In the genomic region with DNA sequence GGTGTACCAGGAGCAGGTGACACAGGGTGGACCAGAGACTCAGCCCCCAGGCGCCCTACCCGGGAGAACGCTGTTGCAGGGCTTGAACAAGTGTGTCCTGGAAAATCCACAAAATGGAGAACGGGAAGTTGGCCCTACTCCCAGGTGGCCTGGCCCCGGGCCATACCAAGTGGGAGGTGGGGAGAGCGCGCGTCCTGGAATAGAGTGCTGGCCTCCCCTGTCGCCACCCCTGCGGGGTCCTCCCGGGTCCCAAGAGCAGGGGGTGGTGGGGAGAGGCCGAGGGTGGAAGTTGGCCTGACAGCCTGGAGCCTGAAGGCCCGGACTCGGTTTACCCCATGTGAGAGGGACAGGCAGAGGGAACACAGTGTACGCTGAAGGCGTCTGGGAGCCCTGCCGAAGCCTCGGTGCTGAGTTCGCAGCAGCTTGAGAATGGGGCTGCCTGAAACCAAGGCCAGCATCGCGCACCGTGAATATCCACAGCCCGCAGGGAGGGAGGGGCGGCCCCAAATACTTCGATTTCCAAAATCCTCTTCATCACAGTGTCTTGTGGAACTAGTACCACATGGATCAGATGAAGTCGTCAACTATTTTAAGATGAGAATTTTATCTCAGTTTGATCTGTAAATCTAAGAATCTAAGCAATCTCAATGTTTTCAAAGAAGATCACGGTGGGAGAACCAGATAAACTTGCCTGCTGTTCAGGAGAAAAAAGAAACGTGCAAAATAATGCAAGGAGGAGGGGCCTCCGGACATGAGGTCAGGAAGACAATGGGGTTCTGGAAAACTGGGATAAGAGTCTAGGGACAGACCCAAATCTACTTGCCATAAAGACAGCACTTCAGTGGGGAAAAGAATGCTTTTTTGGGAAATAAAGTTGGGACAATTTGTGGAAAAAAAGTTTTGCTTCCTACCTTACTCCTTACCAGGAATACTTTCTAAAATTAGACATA, we compare ENCODE assay signal across 1 cellular context.
TF ChIP-seq lines count a peak whose summit lies in the region.

No MANE protein-coding gene starts in this region.

TF ChIP-seq in K562, 482 proteins besides CTCF, POLR2A, EP300 and RAD21 (continues in another document):
- TF ChIP-seq RFX7 (CRISPR knock-in tag; IDR thresholded peaks at IDR 0.05), result no peak
- peak; percentile 56; the same call in 1 of the 2 replicates for TF ChIP-seq ZBTB7A (IDR thresholded peaks at IDR 0.05; ENCODE audit: borderline replicate concordance, control insufficient read depth, low read depth, low read length)
- peak; percentile 36; the same call in 1 of the 2 replicates for TF ChIP-seq RB1 (IDR thresholded peaks at IDR 0.05; ENCODE audit: low read depth)
- TF ChIP-seq, protein P1, sequence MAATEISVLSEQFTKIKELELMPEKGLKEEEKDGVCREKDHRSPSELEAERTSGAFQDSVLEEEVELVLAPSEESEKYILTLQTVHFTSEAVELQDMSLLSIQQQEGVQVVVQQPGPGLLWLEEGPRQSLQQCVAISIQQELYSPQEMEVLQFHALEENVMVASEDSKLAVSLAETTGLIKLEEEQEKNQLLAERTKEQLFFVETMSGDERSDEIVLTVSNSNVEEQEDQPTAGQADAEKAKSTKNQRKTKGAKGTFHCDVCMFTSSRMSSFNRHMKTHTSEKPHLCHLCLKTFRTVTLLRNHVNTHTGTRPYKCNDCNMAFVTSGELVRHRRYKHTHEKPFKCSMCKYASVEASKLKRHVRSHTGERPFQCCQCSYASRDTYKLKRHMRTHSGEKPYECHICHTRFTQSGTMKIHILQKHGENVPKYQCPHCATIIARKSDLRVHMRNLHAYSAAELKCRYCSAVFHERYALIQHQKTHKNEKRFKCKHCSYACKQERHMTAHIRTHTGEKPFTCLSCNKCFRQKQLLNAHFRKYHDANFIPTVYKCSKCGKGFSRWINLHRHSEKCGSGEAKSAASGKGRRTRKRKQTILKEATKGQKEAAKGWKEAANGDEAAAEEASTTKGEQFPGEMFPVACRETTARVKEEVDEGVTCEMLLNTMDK (IDR thresholded peaks at IDR 0.05; ENCODE audit: borderline replicate concordance, insufficient read depth, low read depth, low read length, poor library complexity, severe bottlenecking), result no peak
- TF ChIP-seq ZNF583 (CRISPR knock-in tag; IDR thresholded peaks at IDR 0.05), result 0 out of 2 replicates have a peak, but pooled peaks have one; percentile 23
- no peak for TF ChIP-seq EP400 (IDR thresholded peaks at IDR 0.05)
- TF ChIP-seq MECOM (CRISPR knock-in tag; IDR thresholded peaks at IDR 0.05), result 0 out of 2 replicates have a peak, but pooled peaks have one; percentile 16
- no peak for TF ChIP-seq NFATC3 (IDR thresholded peaks at IDR 0.05)
- TF ChIP-seq POLR2AphosphoS2 (IDR thresholded peaks at IDR 0.05; ENCODE audit: low read length), result no peak
- no peak for TF ChIP-seq GABPB2 (CRISPR knock-in tag; conservative IDR thresholded peaks at IDR 0.05)
- no peak for TF ChIP-seq ZNF324 (CRISPR knock-in tag; IDR thresholded peaks at IDR 0.05)
- TF ChIP-seq BRF2 (IDR thresholded peaks at IDR 0.05; ENCODE audit: borderline replicate concordance, insufficient read depth, insufficient read length), result no peak
- TF ChIP-seq, protein P2, sequence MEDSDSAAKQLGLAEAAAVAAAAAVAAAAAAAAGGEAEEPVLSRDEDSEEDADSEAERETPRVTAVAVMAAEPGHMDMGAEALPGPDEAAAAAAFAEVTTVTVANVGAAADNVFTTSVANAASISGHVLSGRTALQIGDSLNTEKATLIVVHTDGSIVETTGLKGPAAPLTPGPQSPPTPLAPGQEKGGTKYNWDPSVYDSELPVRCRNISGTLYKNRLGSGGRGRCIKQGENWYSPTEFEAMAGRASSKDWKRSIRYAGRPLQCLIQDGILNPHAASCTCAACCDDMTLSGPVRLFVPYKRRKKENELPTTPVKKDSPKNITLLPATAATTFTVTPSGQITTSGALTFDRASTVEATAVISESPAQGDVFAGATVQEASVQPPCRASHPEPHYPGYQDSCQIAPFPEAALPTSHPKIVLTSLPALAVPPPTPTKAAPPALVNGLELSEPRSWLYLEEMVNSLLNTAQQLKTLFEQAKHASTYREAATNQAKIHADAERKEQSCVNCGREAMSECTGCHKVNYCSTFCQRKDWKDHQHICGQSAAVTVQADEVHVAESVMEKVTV (CRISPR knock-in tag; IDR thresholded peaks at IDR 0.05), result no peak
- TF ChIP-seq, protein P3, sequence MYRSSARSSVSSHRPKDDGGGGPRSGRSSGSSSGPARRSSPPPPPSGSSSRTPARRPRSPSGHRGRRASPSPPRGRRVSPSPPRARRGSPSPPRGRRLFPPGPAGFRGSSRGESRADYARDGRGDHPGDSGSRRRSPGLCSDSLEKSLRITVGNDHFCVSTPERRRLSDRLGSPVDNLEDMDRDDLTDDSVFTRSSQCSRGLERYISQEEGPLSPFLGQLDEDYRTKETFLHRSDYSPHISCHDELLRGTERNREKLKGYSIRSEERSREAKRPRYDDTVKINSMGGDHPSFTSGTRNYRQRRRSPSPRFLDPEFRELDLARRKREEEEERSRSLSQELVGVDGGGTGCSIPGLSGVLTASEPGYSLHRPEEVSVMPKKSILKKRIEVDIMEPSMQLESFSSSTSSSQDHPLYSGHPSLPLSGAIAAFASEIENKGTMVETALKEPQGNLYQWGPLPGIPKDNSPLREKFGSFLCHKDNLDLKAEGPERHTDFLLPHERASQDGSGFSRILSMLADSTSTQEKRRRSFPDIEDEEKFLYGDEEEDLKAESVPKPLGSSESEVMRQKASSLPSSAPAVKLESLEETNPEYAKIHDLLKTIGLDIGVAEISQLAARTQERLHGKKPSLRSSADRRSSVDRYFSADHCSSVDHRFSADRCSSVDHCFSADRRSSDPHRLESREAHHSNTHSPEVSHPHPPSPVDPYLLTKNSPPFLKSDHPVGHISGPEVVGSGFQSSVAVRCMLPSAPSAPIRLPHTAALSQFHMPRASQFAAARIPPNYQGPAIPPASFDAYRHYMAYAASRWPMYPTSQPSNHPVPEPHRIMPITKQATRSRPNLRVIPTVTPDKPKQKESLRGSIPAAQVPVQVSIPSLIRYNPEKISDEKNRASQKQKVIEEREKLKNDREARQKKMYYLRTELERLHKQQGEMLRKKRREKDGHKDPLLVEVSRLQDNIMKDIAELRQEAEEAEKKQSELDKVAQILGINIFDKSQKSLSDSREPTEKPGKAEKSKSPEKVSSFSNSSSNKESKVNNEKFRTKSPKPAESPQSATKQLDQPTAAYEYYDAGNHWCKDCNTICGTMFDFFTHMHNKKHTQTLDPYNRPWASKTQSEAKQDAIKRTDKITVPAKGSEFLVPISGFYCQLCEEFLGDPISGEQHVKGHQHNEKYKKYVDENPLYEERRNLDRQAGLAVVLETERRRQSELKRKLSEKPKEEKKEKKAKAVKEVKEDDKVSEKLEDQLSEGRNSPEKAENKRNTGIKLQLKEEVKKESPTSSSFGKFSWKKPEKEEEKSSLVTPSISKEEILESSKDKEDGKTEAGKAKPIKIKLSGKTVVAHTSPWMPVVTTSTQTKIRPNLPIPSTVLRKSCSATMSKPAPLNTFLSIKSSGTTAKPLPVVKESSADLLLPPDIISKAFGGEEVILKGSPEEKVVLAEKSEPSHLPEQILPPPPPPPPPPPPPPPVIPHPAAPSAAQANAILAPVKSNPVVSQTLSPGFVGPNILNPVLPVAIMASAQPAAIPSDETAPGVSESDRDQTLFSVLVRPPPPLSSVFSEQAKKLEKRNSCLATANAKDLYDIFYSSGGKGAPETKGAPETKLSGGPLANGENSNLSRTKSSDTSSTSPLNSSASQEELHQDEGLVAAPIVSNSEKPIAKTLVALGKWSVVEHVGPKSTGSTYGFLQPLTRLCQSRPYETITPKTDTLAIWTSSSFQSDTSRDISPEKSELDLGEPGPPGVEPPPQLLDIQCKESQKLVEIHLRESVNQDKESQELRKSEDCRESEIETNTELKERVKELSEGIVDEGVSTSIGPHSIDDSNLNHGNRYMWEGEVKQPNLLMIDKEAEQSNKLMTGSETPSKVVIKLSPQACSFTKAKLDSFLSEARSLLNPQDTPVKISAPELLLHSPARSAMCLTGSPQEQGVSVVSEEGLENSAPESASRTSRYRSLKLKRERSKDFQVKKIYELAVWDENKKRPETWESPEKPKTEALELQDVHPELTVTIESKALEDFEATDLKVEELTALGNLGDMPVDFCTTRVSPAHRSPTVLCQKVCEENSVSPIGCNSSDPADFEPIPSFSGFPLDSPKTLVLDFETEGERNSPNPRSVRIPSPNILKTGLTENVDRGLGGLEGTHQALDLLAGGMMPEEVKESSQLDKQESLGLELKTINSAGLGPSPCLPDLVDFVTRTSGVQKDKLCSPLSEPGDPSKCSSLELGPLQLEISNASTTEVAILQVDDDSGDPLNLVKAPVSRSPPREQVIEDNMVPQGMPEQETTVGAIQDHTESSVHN (IDR thresholded peaks at IDR 0.05; ENCODE audit: borderline replicate concordance in 1 of 2, low read depth in 1 of 2), result no peak
- TF ChIP-seq BHLHE40 (IDR thresholded peaks at IDR 0.05; ENCODE audit: low read length), result peak; percentile 33; the same call in 1 of the 2 replicates
- no peak for TF ChIP-seq PHF20 (IDR thresholded peaks at IDR 0.05; ENCODE audit: partially characterized antibody)
- TF ChIP-seq L3MBTL2 (IDR thresholded peaks at IDR 0.05), result 0 out of 2 replicates have a peak, but pooled peaks have one; percentile 6
- TF ChIP-seq MAFF (IDR thresholded peaks at IDR 0.05; ENCODE audit: low read length), result no peak
- TF ChIP-seq ZNF77 (CRISPR knock-in tag; IDR thresholded peaks at IDR 0.05), result no peak
- no peak for TF ChIP-seq ZNF280A (IDR thresholded peaks at IDR 0.05; ENCODE audit: low read depth, partially characterized antibody)
- TF ChIP-seq NEUROD1 (IDR thresholded peaks at IDR 0.05; ENCODE audit: borderline replicate concordance, low read depth, low read length, partially characterized antibody), result no peak
- no peak for TF ChIP-seq ZC3H11A (IDR thresholded peaks at IDR 0.05; ENCODE audit: low read depth, low read length)
- TF ChIP-seq, protein P4, sequence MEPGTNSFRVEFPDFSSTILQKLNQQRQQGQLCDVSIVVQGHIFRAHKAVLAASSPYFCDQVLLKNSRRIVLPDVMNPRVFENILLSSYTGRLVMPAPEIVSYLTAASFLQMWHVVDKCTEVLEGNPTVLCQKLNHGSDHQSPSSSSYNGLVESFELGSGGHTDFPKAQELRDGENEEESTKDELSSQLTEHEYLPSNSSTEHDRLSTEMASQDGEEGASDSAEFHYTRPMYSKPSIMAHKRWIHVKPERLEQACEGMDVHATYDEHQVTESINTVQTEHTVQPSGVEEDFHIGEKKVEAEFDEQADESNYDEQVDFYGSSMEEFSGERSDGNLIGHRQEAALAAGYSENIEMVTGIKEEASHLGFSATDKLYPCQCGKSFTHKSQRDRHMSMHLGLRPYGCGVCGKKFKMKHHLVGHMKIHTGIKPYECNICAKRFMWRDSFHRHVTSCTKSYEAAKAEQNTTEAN (CRISPR knock-in tag; IDR thresholded peaks at IDR 0.05), result no peak
- TF ChIP-seq, protein P5, sequence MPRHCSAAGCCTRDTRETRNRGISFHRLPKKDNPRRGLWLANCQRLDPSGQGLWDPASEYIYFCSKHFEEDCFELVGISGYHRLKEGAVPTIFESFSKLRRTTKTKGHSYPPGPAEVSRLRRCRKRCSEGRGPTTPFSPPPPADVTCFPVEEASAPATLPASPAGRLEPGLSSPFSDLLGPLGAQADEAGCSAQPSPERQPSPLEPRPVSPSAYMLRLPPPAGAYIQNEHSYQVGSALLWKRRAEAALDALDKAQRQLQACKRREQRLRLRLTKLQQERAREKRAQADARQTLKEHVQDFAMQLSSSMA (CRISPR knock-in tag; IDR thresholded peaks at IDR 0.05), result no peak
- TF ChIP-seq FOS (IDR thresholded peaks at IDR 0.05; ENCODE audit: extremely low read depth, insufficient read length), result no peak
- TF ChIP-seq KDM5B (IDR thresholded peaks at IDR 0.05; ENCODE audit: insufficient replicate concordance, low read depth, low read length), result peak; percentile 13
- TF ChIP-seq, protein P6, sequence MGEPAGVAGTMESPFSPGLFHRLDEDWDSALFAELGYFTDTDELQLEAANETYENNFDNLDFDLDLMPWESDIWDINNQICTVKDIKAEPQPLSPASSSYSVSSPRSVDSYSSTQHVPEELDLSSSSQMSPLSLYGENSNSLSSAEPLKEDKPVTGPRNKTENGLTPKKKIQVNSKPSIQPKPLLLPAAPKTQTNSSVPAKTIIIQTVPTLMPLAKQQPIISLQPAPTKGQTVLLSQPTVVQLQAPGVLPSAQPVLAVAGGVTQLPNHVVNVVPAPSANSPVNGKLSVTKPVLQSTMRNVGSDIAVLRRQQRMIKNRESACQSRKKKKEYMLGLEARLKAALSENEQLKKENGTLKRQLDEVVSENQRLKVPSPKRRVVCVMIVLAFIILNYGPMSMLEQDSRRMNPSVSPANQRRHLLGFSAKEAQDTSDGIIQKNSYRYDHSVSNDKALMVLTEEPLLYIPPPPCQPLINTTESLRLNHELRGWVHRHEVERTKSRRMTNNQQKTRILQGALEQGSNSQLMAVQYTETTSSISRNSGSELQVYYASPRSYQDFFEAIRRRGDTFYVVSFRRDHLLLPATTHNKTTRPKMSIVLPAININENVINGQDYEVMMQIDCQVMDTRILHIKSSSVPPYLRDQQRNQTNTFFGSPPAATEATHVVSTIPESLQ (CRISPR knock-in tag; IDR thresholded peaks at IDR 0.05), result no peak
- no peak for TF ChIP-seq ZNF740 (CRISPR knock-in tag; IDR thresholded peaks at IDR 0.05)
- no peak for TF ChIP-seq ZNF740 (tag; IDR thresholded peaks at IDR 0.05)
